In genomic region chr20:38321959-38322598, GRCh38 we compare ENCODE assay signal across 9 cellular contexts. TPM values are rescaled to one million over a fixed set of nuclear protein-coding genes. Genes with fewer than 3 reads are reported as not detected.
DNase-seq lines count a peak whose midpoint lies in the region; ATAC-seq and TF ChIP-seq lines count a peak whose summit lies in the region.
"Had no signal": no experiment of that assay in that cellular context is flagged by ENCODE, and none has a peak within 500 bp of the region (broad histone marks: within the 10 kb centered on the region; RNA-seq: fewer than 3 reads in every experiment).

No MANE protein-coding gene starts in this region.

- peak; percentile 60 for TF ChIP-seq RAD21 in HCT116 (IDR thresholded peaks at IDR 0.05; ENCODE audit: low read depth)

- H2AFZ ChIP-seq in HCT116 (ENCODE audit: low read depth, low read length, poor library complexity, severe bottlenecking) = no peak overlapping the region
- no peak overlapping the region for H2AFZ ChIP-seq in fibroblast of lung (ENCODE audit: low read length)

- intact Hi-C loops in HCT116 (cut with micrococcal nuclease) = loop anchor here (1.0 to 2.0 kb wide), 2 partner anchors 93 to 265 kb away; no protein-coding TSS in a partner anchor

- CTCF ChIA-PET in HCT116 (lab: Charles Lee) = interaction anchor here (0.7 to 1.4 kb wide), 6 partner anchors 9 to 264 kb away, joined by 3 to 9 read pairs (median 4); no protein-coding TSS in a partner anchor

- DNase-seq in AG20443 (ENCODE audit: low spot score) (peak; percentile 84), HCT116 (ENCODE audit: low read depth, low spot score) (peak; percentile 26), RWPE2 (ENCODE audit: low spot score) (no peak), fibroblast of lung (ENCODE audit: low read depth in 2 of 2) (peak; percentile 59 to 81), occipital lobe (lab: John Stamatoyannopoulos, UW) (peak; percentile 17), T1000 (lab: John Stamatoyannopoulos, UW) (no peak)
- no peak for DNase-seq in activated effector memory CD4-positive, alpha-beta T cell treated with anti-CD3 and anti-CD28 coated beads, Interleukin-2, amount 50 U/mL, for 16 hours

- ATAC-seq in HCT116 = peak; percentile 86
- ATAC-seq in RWPE2 (ENCODE audit: low read depth) = peak; percentile 65
- ATAC-seq in GM18907 (IDR thresholded peaks at IDR 0.05; ENCODE audit: unreplicated experiment) = no peak
- ATAC-seq: left colon had no signal

- no peaks in the 10 kb centered on the region for H3K36me3 ChIP-seq in HCT116 (ENCODE audit: control insufficient read depth in 1 of 2, insufficient read depth in 2 of 2, low read length in 2 of 2)
- no peaks in the 10 kb centered on the region for H3K36me3 ChIP-seq in RWPE2 (ENCODE audit: low read depth)
- H3K36me3 ChIP-seq in fibroblast of lung (ENCODE audit: control insufficient read depth, insufficient read depth, low read length) = no peaks in the 10 kb centered on the region

- TF ChIP-seq POLR2A in HCT116 (IDR thresholded peaks at IDR 0.05; ENCODE audit: borderline replicate concordance, extremely low read depth, insufficient read depth, insufficient read length) = no peak

- no peaks in the 10 kb centered on the region for H3K4me1 ChIP-seq in HCT116 (ENCODE audit: control insufficient read depth in 1 of 2, insufficient read depth in 2 of 2, low read length in 2 of 2)
- no peaks in the 10 kb centered on the region for H3K4me1 ChIP-seq in RWPE2 (ENCODE audit: insufficient read depth, poor library complexity, severe bottlenecking)
- H3K4me1 ChIP-seq in fibroblast of lung (ENCODE audit: control insufficient read depth, extremely low read depth, insufficient read depth, low read length) = no peaks in the 10 kb centered on the region

- POLR2A ChIA-PET in HCT116 (lab: Charles Lee) = no interaction called here

- TF ChIP-seq CTCF in HCT116 (IDR thresholded peaks at IDR 0.05 in 2 of 3, conservative IDR thresholded peaks at IDR 0.05 in 1 of 3; ENCODE audit: borderline replicate concordance in 1 of 3, insufficient read depth in 1 of 3, low read depth in 2 of 3, low read length in 2 of 3) (peak; percentile 56 to 78 (median 56); a peak in 5 of 6 replicates), RWPE2 (IDR thresholded peaks at IDR 0.05; ENCODE audit: poor library complexity, severe bottlenecking) (peak; percentile 99), fibroblast of lung (conservative IDR thresholded peaks at IDR 0.05 in 1 of 2, IDR thresholded peaks at IDR 0.05 in 1 of 2; ENCODE audit: low read depth in 1 of 2, low read length in 2 of 2) (peak; percentile 74 to 76)

- H3K79me2 ChIP-seq in HCT116 (ENCODE audit: insufficient read depth, low read length) = no peaks in the 10 kb centered on the region
- H3K79me2 ChIP-seq in fibroblast of lung (ENCODE audit: control insufficient read depth, insufficient read depth, low read length) = no peaks in the 10 kb centered on the region

- H3K9me3 ChIP-seq in HCT116 (ENCODE audit: control insufficient read depth in 1 of 2, insufficient read depth in 1 of 2, low read depth in 1 of 2, low read length in 2 of 2) = no peaks in the 10 kb centered on the region
- H3K9me3 ChIP-seq in RWPE2 (ENCODE audit: severe bottlenecking) = no peaks in the 10 kb centered on the region
- H3K9me3 ChIP-seq in fibroblast of lung (ENCODE audit: control insufficient read depth, insufficient read depth, low read depth, low read length) = no peaks in the 10 kb centered on the region

- H3K27me3 ChIP-seq in HCT116 (ENCODE audit: insufficient read depth, low read length) = peaks cover 6% of the 10 kb centered on the region
- no peaks in the 10 kb centered on the region for H3K27me3 ChIP-seq in RWPE2 (ENCODE audit: insufficient read depth, poor library complexity, severe bottlenecking)
- peaks cover 12% of the 10 kb centered on the region for H3K27me3 ChIP-seq in fibroblast of lung (ENCODE audit: control insufficient read depth, insufficient read depth, low read length)

- H4K20me1 ChIP-seq in HCT116 (ENCODE audit: insufficient read depth) (no peaks in the 10 kb centered on the region), fibroblast of lung (ENCODE audit: control insufficient read depth, extremely low read depth, insufficient read depth, low read length) (no peaks in the 10 kb centered on the region)

- no peak overlapping the region for H3K4me3 ChIP-seq in HCT116 (replicated peaks in 1 of 2; ENCODE audit: low read depth in 1 of 2, low read length in 2 of 2)
- H3K4me3 ChIP-seq in RWPE2 (ENCODE audit: severe bottlenecking) = no peak overlapping the region
- H3K4me3 ChIP-seq in fibroblast of lung (replicated peaks in 1 of 4; ENCODE audit: control extremely low read depth in 1 of 4, insufficient read depth in 1 of 4, low read depth in 3 of 4, low read length in 4 of 4) = no peak overlapping the region

- H3K27ac ChIP-seq in HCT116 (ENCODE audit: low read depth, low read length) (no peak overlapping the region), RWPE2 (ENCODE audit: poor library complexity, severe bottlenecking) (no peak overlapping the region), fibroblast of lung (ENCODE audit: insufficient read depth, low read length) (no peak overlapping the region)

- H3K4me2 ChIP-seq in HCT116 (ENCODE audit: low read length) (no peak overlapping the region), fibroblast of lung (ENCODE audit: extremely low read depth, insufficient read depth, low read length) (no peak overlapping the region)

- H3K9ac ChIP-seq in HCT116 (ENCODE audit: low read length) = no peak overlapping the region
- H3K9ac ChIP-seq in fibroblast of lung (ENCODE audit: insufficient read depth, low read length) = no peak overlapping the region

- no TSS peak for BruUV-seq in HCT116 (replicated peaks; lab: Mats Ljungman, UMichigan)

- RAD21 ChIA-PET in HCT116 (lab: Charles Lee; ENCODE audit: low non-redundant PET in 1 of 2, low total read pairs in 2 of 2, uncharacterized antibody in 2 of 2, unreplicated experiment in 2 of 2) = interaction anchor here in 1 of 2 experiments (1.1 kb wide), 1 partner anchor 249 kb away, joined by 3 read pairs; no protein-coding TSS in a partner anchor

- H3K9me2 ChIP-seq in HCT116 (ENCODE audit: insufficient read depth) = no peaks in the 10 kb centered on the region

TF ChIP-seq in HCT116, 20 proteins besides CTCF, POLR2A, EP300 and RAD21 (continues in another document):
- TF ChIP-seq JUND (IDR thresholded peaks at IDR 0.05) = no peak
- TF ChIP-seq SRF (IDR thresholded peaks at IDR 0.05; ENCODE audit: low read depth) = no peak
- TF ChIP-seq ELF1 (IDR thresholded peaks at IDR 0.05; ENCODE audit: borderline replicate concordance, low read depth) = no peak
- TF ChIP-seq SIN3A (IDR thresholded peaks at IDR 0.05; ENCODE audit: low read depth) = no peak
- no peak for TF ChIP-seq ATF3 (IDR thresholded peaks at IDR 0.05)
- no peak for TF ChIP-seq ZFX (IDR thresholded peaks at IDR 0.05)
- TF ChIP-seq REST (IDR thresholded peaks at IDR 0.05; ENCODE audit: low read depth) = no peak
- no peak for TF ChIP-seq SP1 (IDR thresholded peaks at IDR 0.05; ENCODE audit: low read depth)
- no peak for TF ChIP-seq EZH2phosphoT487 (IDR thresholded peaks at IDR 0.05; ENCODE audit: borderline replicate concordance)
- TF ChIP-seq YY1 (IDR thresholded peaks at IDR 0.05; ENCODE audit: extremely low read depth, insufficient replicate concordance, low read depth, low read length) = no peak
- TF ChIP-seq EGR1 (IDR thresholded peaks at IDR 0.05; ENCODE audit: low read depth) = no peak
- TF ChIP-seq CEBPB (IDR thresholded peaks at IDR 0.05; ENCODE audit: low read depth) = no peak

RNA-seq across cellular contexts. Expression of gene BPI, which starts 18.1 kb away (rescaled TPM):
- total RNA-seq in HCT116 (2021; ENCODE audit: unreplicated experiment) (not detected), fibroblast of lung (not detected in 2 replicates), occipital lobe (not detected)
- polyA plus RNA-seq in HCT116 (2012) = not detected in 2 replicates
- polyA plus RNA-seq in fibroblast of lung = 0.10 TPM in 1 of 2 replicates, not detected in the other
- not detected in 2 replicates for polyA plus RNA-seq in fibroblast of lung (2012)
- polyA minus RNA-seq in fibroblast of lung (ENCODE audit: low replicate concordance) = not detected in 2 replicates
- total RNA-seq: left colon had no signal

RNA-seq across cellular contexts. Expression of gene LBP, which starts 24.2 kb away (rescaled TPM):
- total RNA-seq in HCT116 (2021; ENCODE audit: unreplicated experiment) = 0.15 TPM
- not detected in 2 replicates for polyA plus RNA-seq in HCT116 (2012)
- total RNA-seq in fibroblast of lung = under 0.01 and 0.17 TPM in 2 replicates
- 0.08 TPM in 1 of 2 replicates, not detected in the other for polyA plus RNA-seq in fibroblast of lung
- polyA plus RNA-seq in fibroblast of lung (2012) = not detected in 2 replicates
- not detected in 2 replicates for polyA minus RNA-seq in fibroblast of lung (ENCODE audit: low replicate concordance)
- total RNA-seq in occipital lobe = 0.47 TPM
- total RNA-seq: left colon had no signal

Comparison
In these comparisons a context has a peak if more than half of its experiments do, and no peak if none do; other contexts are left out.
1. DNase-seq: peak in AG20443 (single experiment), HCT116 (single experiment), fibroblast of lung (2 of 2) and occipital lobe (single experiment); none in RWPE2 (single experiment), T1000 (single experiment) and activated effector memory CD4-positive, alpha-beta T cell treated with anti-CD3 and anti-CD28 coated beads, Interleukin-2, amount 50 U/mL, for 16 hours (single experiment).
2. Peak in every context shown above with its lines, with median percentiles within 50 percentile points of each other: CTCF ChIP-seq.